In the genomic region with DNA sequence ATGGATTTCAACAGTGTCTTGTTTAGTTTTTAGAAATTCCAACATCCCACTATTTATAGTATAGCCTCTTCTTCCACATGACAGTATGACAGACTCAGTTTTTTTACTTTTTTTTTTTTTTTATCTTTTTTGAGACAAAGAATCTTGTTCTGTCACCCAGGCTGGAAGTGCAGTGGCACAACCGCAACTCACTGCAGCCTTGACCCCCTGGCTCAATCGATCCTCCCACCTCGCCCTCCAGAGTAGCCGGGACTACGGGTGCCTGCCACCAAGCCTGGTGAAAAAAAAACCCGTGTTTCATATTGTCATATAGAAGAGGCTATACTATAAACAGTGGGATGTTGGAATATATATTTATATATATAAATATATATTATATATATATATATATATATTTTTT, we compare ENCODE assay signal across 14 cellular contexts. TPM values are rescaled to one million over a fixed set of nuclear protein-coding genes. Genes with fewer than 3 reads are reported as not detected.
DNase-seq lines count a peak whose midpoint lies in the region; TF ChIP-seq lines count a peak whose summit lies in the region.
"Had no signal": no experiment of that assay in that cellular context is flagged by ENCODE, and none has a peak within 500 bp of the region (broad histone marks: within the 10 kb centered on the region; RNA-seq: fewer than 3 reads in every experiment).

No MANE protein-coding gene starts in this region.

- intact Hi-C loops in dendritic cell treated with granulocyte-macrophage colony-stimulating factor and Interleukin-4, amounts not matched to agents 40 ng/mL and 50 ng/mL, for 4 days (cut with micrococcal nuclease) = loop anchor here (5.0 to 10.0 kb wide), 2 partner anchors 42 to 270 kb away; partner anchors contain the start of gene MTF2

- peak overlapping the region; percentile 95 for H3K27ac ChIP-seq in RWPE1

- H3K27ac Mint-ChIP-seq in activated naive CD8-positive, alpha-beta T cell = no peak overlapping the region
- H3K27ac Mint-ChIP-seq in activated naive CD8-positive, alpha-beta T cell treated with anti-CD3 and anti-CD28 coated beads for 36 hours = no peak overlapping the region
- H3K27ac Mint-ChIP-seq in dendritic cell treated with granulocyte-macrophage colony-stimulating factor and Interleukin-4, amounts not matched to agents 40 ng/mL and 50 ng/mL, for 4 days = peak overlapping the region; percentile 98
- H3K27ac Mint-ChIP-seq in type B pancreatic cell = no peak overlapping the region
- H3K27ac Mint-ChIP-seq in activated CD4-positive, alpha-beta memory T cell treated with anti-CD3 and anti-CD28 coated beads, Interleukin-2, amount 10 ng/mL, durations not matched to agents 7 days and 5 days = no peak overlapping the region

- TF ChIP-seq CTCF in RWPE1 (conservative IDR thresholded peaks at IDR 0.05; ENCODE audit: low read depth) (no peak), type B pancreatic cell (conservative IDR thresholded peaks at IDR 0.05) (no peak)

- CTCF ChIA-PET in RWPE1 (lab: Yijun Ruan, JAX) = no interaction called here
- CTCF ChIA-PET in activated CD4-positive, alpha-beta memory T cell treated with anti-CD3 and anti-CD28 coated beads, Interleukin-2, amount 10 ng/mL, durations not matched to agents 7 days and 5 days (lab: Charles Lee) = interaction anchor here (0.8 to 2.6 kb wide), 3 partner anchors 8 to 40 kb away, joined by 4 to 19 read pairs (median 4); no protein-coding TSS in a partner anchor

- peaks cover 26% of the 10 kb centered on the region for H3K4me1 Mint-ChIP-seq in activated naive CD8-positive, alpha-beta T cell (ENCODE audit: low read depth)
- H3K4me1 Mint-ChIP-seq in activated naive CD8-positive, alpha-beta T cell treated with anti-CD3 and anti-CD28 coated beads for 36 hours = peaks cover 19% of the 10 kb centered on the region
- no peaks in the 10 kb centered on the region for H3K4me1 Mint-ChIP-seq in dendritic cell treated with granulocyte-macrophage colony-stimulating factor and Interleukin-4, amounts not matched to agents 40 ng/mL and 50 ng/mL, for 4 days (ENCODE audit: low read depth)
- peaks cover 13% of the 10 kb centered on the region for H3K4me1 Mint-ChIP-seq in type B pancreatic cell (ENCODE audit: unreplicated experiment)
- H3K4me1 Mint-ChIP-seq in activated CD4-positive, alpha-beta memory T cell treated with anti-CD3 and anti-CD28 coated beads, Interleukin-2, amount 10 ng/mL, durations not matched to agents 7 days and 5 days = peaks cover 14% of the 10 kb centered on the region

- H3K9me3 Mint-ChIP-seq in activated naive CD8-positive, alpha-beta T cell (ENCODE audit: low read depth) = no peaks in the 10 kb centered on the region
- H3K9me3 Mint-ChIP-seq in activated naive CD8-positive, alpha-beta T cell treated with anti-CD3 and anti-CD28 coated beads for 36 hours = no peaks in the 10 kb centered on the region
- no peaks in the 10 kb centered on the region for H3K9me3 Mint-ChIP-seq in dendritic cell treated with granulocyte-macrophage colony-stimulating factor and Interleukin-4, amounts not matched to agents 40 ng/mL and 50 ng/mL, for 4 days
- H3K9me3 Mint-ChIP-seq in type B pancreatic cell = no peaks in the 10 kb centered on the region
- H3K9me3 Mint-ChIP-seq in activated CD4-positive, alpha-beta memory T cell treated with anti-CD3 and anti-CD28 coated beads, Interleukin-2, amount 10 ng/mL, durations not matched to agents 7 days and 5 days = no peaks in the 10 kb centered on the region
- H3K9me3 Mint-ChIP-seq: natural killer cell had no signal

- H3K4me3 Mint-ChIP-seq in activated naive CD8-positive, alpha-beta T cell = peak overlapping the region; percentile 24
- H3K4me3 Mint-ChIP-seq in activated naive CD8-positive, alpha-beta T cell treated with anti-CD3 and anti-CD28 coated beads for 36 hours = no peak overlapping the region
- no peak overlapping the region for H3K4me3 Mint-ChIP-seq in dendritic cell treated with granulocyte-macrophage colony-stimulating factor and Interleukin-4, amounts not matched to agents 40 ng/mL and 50 ng/mL, for 4 days
- peak overlapping the region; percentile 24 for H3K4me3 Mint-ChIP-seq in type B pancreatic cell
- no peak overlapping the region for H3K4me3 Mint-ChIP-seq in activated CD4-positive, alpha-beta memory T cell treated with anti-CD3 and anti-CD28 coated beads, Interleukin-2, amount 10 ng/mL, durations not matched to agents 7 days and 5 days

- no peaks in the 10 kb centered on the region for H3K27me3 Mint-ChIP-seq in activated naive CD8-positive, alpha-beta T cell
- H3K27me3 Mint-ChIP-seq in activated naive CD8-positive, alpha-beta T cell treated with anti-CD3 and anti-CD28 coated beads for 36 hours = no peaks in the 10 kb centered on the region
- H3K27me3 Mint-ChIP-seq in dendritic cell treated with granulocyte-macrophage colony-stimulating factor and Interleukin-4, amounts not matched to agents 40 ng/mL and 50 ng/mL, for 4 days = no peaks in the 10 kb centered on the region
- no peaks in the 10 kb centered on the region for H3K27me3 Mint-ChIP-seq in type B pancreatic cell
- no peaks in the 10 kb centered on the region for H3K27me3 Mint-ChIP-seq in activated CD4-positive, alpha-beta memory T cell treated with anti-CD3 and anti-CD28 coated beads, Interleukin-2, amount 10 ng/mL, durations not matched to agents 7 days and 5 days

- DNase-seq in activated naive CD8-positive, alpha-beta T cell treated with anti-CD3 and anti-CD28 coated beads for 36 hours = no peak
- DNase-seq in RWPE1 (ENCODE audit: low spot score) = no peak
- DNase-seq in type B pancreatic cell (ENCODE audit: extremely low spot score, unreplicated experiment) = no peak
- DNase-seq in activated CD4-positive, alpha-beta memory T cell treated with anti-CD3 and anti-CD28 coated beads, Interleukin-2, amount 10 ng/mL, durations not matched to agents 7 days and 5 days = no peak
- DNase-seq in hippocampal formation (lab: John Stamatoyannopoulos, UW) = no peak
- DNase-seq in activated CD4-positive, CD25-positive, alpha-beta regulatory T cell treated with anti-CD3 and anti-CD28 coated beads, Interleukin-2, amount 50 U/mL, for 72 hours = no peak
- DNase-seq: activated effector memory CD4-positive, alpha-beta T cell treated with anti-CD3 and anti-CD28 coated beads, Interleukin-2, amount 50 U/mL, for 16 hours; body of pancreas; glutamatergic neuron; MM.1S; natural killer cell; stomach had no signal

- POLR2A ChIA-PET in RWPE1 (lab: Yijun Ruan, JAX; ENCODE audit: low non-redundant PET) = no interaction called here
- POLR2A ChIA-PET in activated CD4-positive, alpha-beta memory T cell treated with anti-CD3 and anti-CD28 coated beads, Interleukin-2, amount 10 ng/mL, durations not matched to agents 7 days and 5 days (lab: Charles Lee) = interaction anchor here (0.8 to 2.7 kb wide), 15 partner anchors 8 to 560 kb away, joined by 3 to 51 read pairs (median 8); partner anchors contain the start of genes DIPK1A, MTF2 and RPL5

- H3K36me3 Mint-ChIP-seq in activated naive CD8-positive, alpha-beta T cell = peaks cover 4% of the 10 kb centered on the region
- H3K36me3 Mint-ChIP-seq in activated naive CD8-positive, alpha-beta T cell treated with anti-CD3 and anti-CD28 coated beads for 36 hours = peaks cover 21% of the 10 kb centered on the region
- H3K36me3 Mint-ChIP-seq in dendritic cell treated with granulocyte-macrophage colony-stimulating factor and Interleukin-4, amounts not matched to agents 40 ng/mL and 50 ng/mL, for 4 days (ENCODE audit: low read depth) = peaks cover 17% of the 10 kb centered on the region
- no peaks in the 10 kb centered on the region for H3K36me3 Mint-ChIP-seq in type B pancreatic cell
- H3K36me3 Mint-ChIP-seq in activated CD4-positive, alpha-beta memory T cell treated with anti-CD3 and anti-CD28 coated beads, Interleukin-2, amount 10 ng/mL, durations not matched to agents 7 days and 5 days (ENCODE audit: low read depth) = peaks cover 27% of the 10 kb centered on the region
- H3K36me3 Mint-ChIP-seq: natural killer cell had no signal

RNA-seq across cellular contexts. Expression of gene DR1, which starts 1.2 kb away (rescaled TPM):
- 10 to 100 TPM; 86.6 to 92.0 TPM for total RNA-seq in activated naive CD8-positive, alpha-beta T cell treated with anti-CD3 and anti-CD28 coated beads for 36 hours
- 47.3 and 49.0 TPM in 2 replicates for total RNA-seq in type B pancreatic cell (ENCODE audit: low replicate concordance)
- total RNA-seq in activated CD4-positive, alpha-beta memory T cell treated with anti-CD3 and anti-CD28 coated beads, Interleukin-2, amount 10 ng/mL, durations not matched to agents 7 days and 5 days = 100 to 1,000 TPM; 100 to 104 TPM

Comparison
In these comparisons a context has a peak if more than half of its experiments do, and no peak if none do; other contexts are left out.
1. H3K4me3 Mint-ChIP-seq: peak in activated naive CD8-positive, alpha-beta T cell (single experiment) and type B pancreatic cell (single experiment); none in activated naive CD8-positive, alpha-beta T cell treated with anti-CD3 and anti-CD28 coated beads for 36 hours (single experiment), dendritic cell treated with granulocyte-macrophage colony-stimulating factor and Interleukin-4, amounts not matched to agents 40 ng/mL and 50 ng/mL, for 4 days (single experiment) and activated CD4-positive, alpha-beta memory T cell treated with anti-CD3 and anti-CD28 coated beads, Interleukin-2, amount 10 ng/mL, durations not matched to agents 7 days and 5 days (single experiment).